17 cellular contexts compared by ENCODE assay signal in the genomic region with DNA sequence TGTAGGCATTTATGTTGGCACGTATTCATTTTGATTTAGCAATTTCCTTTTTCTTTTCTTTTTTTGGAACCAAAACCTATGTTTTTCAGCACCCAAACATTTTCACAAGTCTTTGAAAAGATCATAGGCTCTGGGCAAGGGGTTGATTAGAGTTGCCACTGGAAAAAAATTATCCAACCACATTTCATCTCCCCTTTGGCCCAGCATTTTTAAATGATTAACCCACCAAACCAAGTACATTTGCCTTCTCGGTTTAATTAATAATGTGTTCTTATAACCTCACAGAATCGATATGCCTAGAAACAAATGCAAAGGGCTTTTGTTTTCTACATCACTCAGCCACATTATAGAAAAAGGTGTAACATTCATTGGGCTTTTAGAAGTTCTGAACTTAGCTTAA.
A peak's percentile ranks its signal among the peaks of the same experiment; 100 is the strongest.
DNase-seq lines count a peak whose midpoint lies in the region; TF ChIP-seq lines count a peak whose summit lies in the region.
"Had no signal": no experiment of that assay in that cellular context is flagged by ENCODE, and none has a peak within 500 bp of the region (broad histone marks: within the 10 kb centered on the region; RNA-seq: fewer than 3 reads in every experiment).

No MANE protein-coding gene starts in this region.

- H2BK15ac ChIP-seq in mesendoderm (replicated peaks; ENCODE audit: low read depth) = no peak overlapping the region

- no peak overlapping the region for H3K4me3 ChIP-seq in HUES48 (ENCODE audit: low read depth, low read length)
- H3K4me3 ChIP-seq in endodermal cell (ENCODE audit: low read length) = peak overlapping the region; percentile 12
- no peak overlapping the region for H3K4me3 ChIP-seq in mesendoderm (ENCODE audit: low read length)
- H3K4me3 ChIP-seq: GM23338 had no signal

- H3K18ac ChIP-seq in mesendoderm (ENCODE audit: low read length) = peak overlapping the region; percentile 39

- peaks cover 31% of the 10 kb centered on the region for H3K4me1 Mint-ChIP-seq in endodermal cell
- H3K4me1 Mint-ChIP-seq: CD4-positive, CD25-positive, alpha-beta regulatory T cell; CD8-positive, alpha-beta memory T cell had no signal

- no peak overlapping the region for H3K23ac ChIP-seq in mesendoderm (ENCODE audit: low read length)

- H3K27ac ChIP-seq in HUES48 (ENCODE audit: low read depth, low read length) (peak overlapping the region; percentile 35), endodermal cell (ENCODE audit: low read depth, low read length) (no peak overlapping the region), mesendoderm (ENCODE audit: low read depth, low read length) (no peak overlapping the region)

- no peaks in the 10 kb centered on the region for H3K79me1 ChIP-seq in mesendoderm (ENCODE audit: low read length)

- H3K56ac ChIP-seq in mesendoderm (ENCODE audit: low read length) = no peak overlapping the region

- 81% methylated on average over 3 of the region's 3 CpGs; no CpG with 5 or more reads in 1 of the 2 experiments for WGBS in endodermal cell (ENCODE audit: insufficient coverage in 1 of 2, insufficient read length in 1 of 2), 2 experiments
- WGBS in mesendoderm (ENCODE audit: extremely low coverage, insufficient coverage, low lambda C conversion rate) = no CpG with 5 or more reads among the region's 3 CpGs

- H3K9me3 ChIP-seq in HUES48 (ENCODE audit: control insufficient read depth, insufficient read depth, low read length) (no peaks in the 10 kb centered on the region), endodermal cell (ENCODE audit: control insufficient read depth, low read length) (peaks cover 17% of the 10 kb centered on the region)
- H3K9me3 ChIP-seq: BE2C had no signal

- H3K36me3 Mint-ChIP-seq in endodermal cell (ENCODE audit: low read depth) = peaks cover 47% of the 10 kb centered on the region
- H3K36me3 Mint-ChIP-seq: CD4-positive, CD25-positive, alpha-beta regulatory T cell; CD8-positive, alpha-beta memory T cell had no signal

- no peaks in the 10 kb centered on the region for H3K79me2 ChIP-seq in mesendoderm (ENCODE audit: control insufficient read depth, insufficient read depth, low read length)

- no peak overlapping the region for H2AK5ac ChIP-seq in mesendoderm (ENCODE audit: low read length)

- H3K4me3 Mint-ChIP-seq in endodermal cell = no peak overlapping the region
- H3K4me3 Mint-ChIP-seq: CD4-positive, CD25-positive, alpha-beta regulatory T cell; GM23338 had no signal

- H3K9me3 Mint-ChIP-seq in endodermal cell = peaks cover 16% of the 10 kb centered on the region
- H3K9me3 Mint-ChIP-seq: GM23338 had no signal

- H4K8ac ChIP-seq in mesendoderm (ENCODE audit: low read depth, low read length) = no peak overlapping the region

- H3K9ac ChIP-seq in HUES48 (ENCODE audit: low read depth, low read length) (no peak overlapping the region), endodermal cell (ENCODE audit: extremely low read depth, low read length, poor library complexity, severe bottlenecking) (no peak overlapping the region), mesendoderm (ENCODE audit: low read length) (no peak overlapping the region)

- no peak overlapping the region for H4K5ac ChIP-seq in mesendoderm (ENCODE audit: low read length)

- H3K4me2 ChIP-seq in mesendoderm (ENCODE audit: low read length) = no peak overlapping the region
- H3K4me2 ChIP-seq: GM23338 had no signal

- no peak overlapping the region for H2BK5ac ChIP-seq in mesendoderm (ENCODE audit: low read length)

- H3K36me3 ChIP-seq in HUES48 (ENCODE audit: control insufficient read depth, insufficient read depth, low read length) (no peaks in the 10 kb centered on the region), endodermal cell (ENCODE audit: control insufficient read depth, insufficient read depth, low read length) (no peaks in the 10 kb centered on the region), mesendoderm (ENCODE audit: control insufficient read depth, insufficient read depth, low read length) (no peaks in the 10 kb centered on the region)
- H3K36me3 ChIP-seq: BE2C had no signal

- no peak overlapping the region for H2BK120ac ChIP-seq in mesendoderm (ENCODE audit: low read depth, low read length)

- H3K4me1 ChIP-seq in HUES48 (ENCODE audit: control insufficient read depth, insufficient read depth, low read length) (peaks cover 9% of the 10 kb centered on the region), endodermal cell (ENCODE audit: control insufficient read depth, insufficient read depth, low read length) (peaks cover 5% of the 10 kb centered on the region), mesendoderm (ENCODE audit: control insufficient read depth, low read depth, low read length) (peaks cover 4% of the 10 kb centered on the region)
- H3K4me1 ChIP-seq: BE2C had no signal

- DNase-seq in endodermal cell (no peak), mesendoderm (no peak), renal cortical epithelial cell (ENCODE audit: low read depth) (peak; percentile 49), NCI-H1694 (lab: John Stamatoyannopoulos, UW) (no peak), NCI-H345 (lab: John Stamatoyannopoulos, UW) (no peak)
- no peak for DNase-seq in activated naive CD4-positive, alpha-beta T cell (lab: John Stamatoyannopoulos, UW)
- DNase-seq: BE2C; C1 segment of cervical spinal cord; CD4-positive, CD25-positive, alpha-beta regulatory T cell; CD8-positive, alpha-beta memory T cell; COR-L47; DMS79; GF-D8; HCEC 1CT; IMR-90 had no signal

- TF ChIP-seq CTCF in endodermal cell (conservative IDR thresholded peaks at IDR 0.05) = no peak

- H3K4ac ChIP-seq in mesendoderm (ENCODE audit: low read depth, low read length) = no peak overlapping the region

- H3K27me3 ChIP-seq in HUES48 (ENCODE audit: control insufficient read depth, insufficient read depth, low read length) (no peaks in the 10 kb centered on the region), endodermal cell (ENCODE audit: control insufficient read depth, insufficient read depth, low read length, poor library complexity, severe bottlenecking) (no peaks in the 10 kb centered on the region), mesendoderm (ENCODE audit: insufficient read depth, low read length, poor library complexity) (no peaks in the 10 kb centered on the region)
- H3K27me3 ChIP-seq: BE2C had no signal

- peaks cover 27% of the 10 kb centered on the region for H3K27me3 Mint-ChIP-seq in endodermal cell (ENCODE audit: insufficient read depth)
- H3K27me3 Mint-ChIP-seq: CD4-positive, CD25-positive, alpha-beta regulatory T cell; CD8-positive, alpha-beta memory T cell had no signal

- peak overlapping the region; percentile 82 for H3K27ac Mint-ChIP-seq in endodermal cell
- H3K27ac Mint-ChIP-seq: CD4-positive, CD25-positive, alpha-beta regulatory T cell; CD8-positive, alpha-beta memory T cell; GM23338 had no signal
